In the genomic region with DNA sequence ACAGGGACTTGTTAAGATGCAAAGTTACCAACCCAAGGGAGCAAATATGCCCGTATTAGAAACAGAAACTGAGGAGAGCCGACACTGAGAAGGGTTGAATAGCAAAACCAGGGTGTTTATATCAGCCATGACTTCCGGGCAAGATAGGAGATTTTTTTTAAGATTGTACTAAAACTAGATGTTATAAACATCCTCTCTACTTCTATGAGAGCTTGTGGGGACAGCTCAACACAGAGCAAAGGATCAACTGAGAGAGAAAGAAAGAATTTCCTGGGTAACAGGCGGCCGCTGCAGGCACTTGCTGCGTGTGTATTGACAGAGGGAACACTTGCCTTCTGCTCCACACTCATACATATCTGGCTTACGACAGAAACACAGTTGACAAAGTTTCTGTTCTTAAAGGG, we compare ENCODE assay signal across 10 cellular contexts. TPM values are rescaled to one million over a fixed set of nuclear protein-coding genes. Genes with fewer than 3 reads are reported as not detected.
DNase-seq lines count a peak whose midpoint lies in the region; ATAC-seq and TF ChIP-seq lines count a peak whose summit lies in the region.
"Had no signal": no experiment of that assay in that cellular context is flagged by ENCODE, and none has a peak within 500 bp of the region (broad histone marks: within the 10 kb centered on the region; RNA-seq: fewer than 3 reads in every experiment).

No MANE protein-coding gene starts in this region.

- POLR2A ChIA-PET in activated B cell treated with CpG ODN at 0.5 μM for 24 hours (lab: Charles Lee) = interaction anchor here (0.6 to 1.8 kb wide), 3 partner anchors 24 to 49 kb away, joined by 3 to 8 read pairs (median 3); a partner anchor contains a TSS
- POLR2A ChIA-PET in naive thymus-derived CD4-positive, alpha-beta T cell (lab: Charles Lee) = interaction anchor here (1.3 to 2.6 kb wide), 2 partner anchors 31 to 48 kb away, joined by 4 to 20 read pairs; a partner anchor contains a TSS

- H3K4me3 ChIP-seq in naive thymus-derived CD4-positive, alpha-beta T cell (ENCODE audit: low read length) = peak overlapping the region; percentile 14
- H3K4me3 ChIP-seq in esophagus muscularis mucosa (peak overlapping the region in 2 of 4 donors; percentile 11 to 14), H7 (ENCODE audit: insufficient read depth, low read depth, low read length) (no peak overlapping the region)

- peaks cover 0 to 2% of the 10 kb centered on the region in 2 donors for H3K27me3 ChIP-seq in naive thymus-derived CD4-positive, alpha-beta T cell (ENCODE audit: control insufficient read depth in 2 of 2, insufficient read depth in 2 of 2, low read length in 2 of 2)
- H3K27me3 ChIP-seq in esophagus muscularis mucosa = no peaks in the 10 kb centered on the region
- H3K27me3 ChIP-seq in H7 (ENCODE audit: control insufficient read depth, insufficient read depth, low read length) = no peaks in the 10 kb centered on the region

- H3K36me3 Mint-ChIP-seq in activated B cell treated with CpG ODN at 0.5 μM for 24 hours (ENCODE audit: low read depth) = no peaks in the 10 kb centered on the region
- peaks cover 0 to 10% (median 5%) of the 10 kb centered on the region in 5 donors for H3K36me3 Mint-ChIP-seq in naive thymus-derived CD4-positive, alpha-beta T cell

- CTCF ChIA-PET in activated B cell treated with CpG ODN at 0.5 μM for 24 hours (lab: Charles Lee) = no interaction called here
- CTCF ChIA-PET in naive thymus-derived CD4-positive, alpha-beta T cell (lab: Charles Lee) = no interaction called here

- WGBS in esophagus muscularis mucosa = 61% methylated on average over 7 of the region's 7 CpGs

- intact Hi-C loops in activated B cell treated with CpG ODN at 0.5 μM for 24 hours (cut with micrococcal nuclease) = loop anchor here (1.0 to 5.0 kb wide), 4 partner anchors 10 to 73 kb away; a partner anchor contains a TSS
- intact Hi-C loops in naive thymus-derived CD4-positive, alpha-beta T cell (cut with micrococcal nuclease) = loop anchor here in 1 of 2 donors (2.0 kb wide), 1 partner anchor 48 kb away; a partner anchor contains a TSS
- intact Hi-C loops in esophagus muscularis mucosa (cut with DNase I) = no loop called here

- peak overlapping the region; percentile 87 for H3K27ac Mint-ChIP-seq in activated B cell treated with CpG ODN at 0.5 μM for 24 hours
- H3K27ac Mint-ChIP-seq in naive thymus-derived CD4-positive, alpha-beta T cell = peak overlapping the region; percentile 72 to 95 (median 79)
- H3K27ac Mint-ChIP-seq: nephron had no signal

- TF ChIP-seq CTCF in activated B cell treated with CpG ODN at 0.5 μM for 24 hours (IDR thresholded peaks at IDR 0.05) (no peak), esophagus muscularis mucosa (IDR thresholded peaks at IDR 0.05) (no peak)

- ATAC-seq in GM18861 (IDR thresholded peaks at IDR 0.05; ENCODE audit: unreplicated experiment) (peak; percentile 69), HG02642 (IDR thresholded peaks at IDR 0.05; ENCODE audit: poor library complexity, unreplicated experiment) (peak; percentile 68), activated B cell treated with CpG ODN at 0.5 μM for 24 hours (ENCODE audit: low read depth) (peak; percentile 57)
- peak; percentile 54 for ATAC-seq in naive thymus-derived CD4-positive, alpha-beta T cell

- no peaks in the 10 kb centered on the region for H3K36me3 ChIP-seq in naive thymus-derived CD4-positive, alpha-beta T cell (ENCODE audit: control insufficient read depth in 2 of 3, insufficient read depth in 3 of 3, low read length in 3 of 3)
- no peaks in the 10 kb centered on the region for H3K36me3 ChIP-seq in esophagus muscularis mucosa
- H3K36me3 ChIP-seq in H7 (replicated peaks; ENCODE audit: control insufficient read depth, insufficient read depth, low read length) = no peaks in the 10 kb centered on the region

- TF ChIP-seq EP300 in esophagus muscularis mucosa (IDR thresholded peaks at IDR 0.05) = no peak

- H3K4me3 Mint-ChIP-seq in activated B cell treated with CpG ODN at 0.5 μM for 24 hours = peak overlapping the region; percentile 63
- peak overlapping the region; percentile 42 to 78 (median 68) for H3K4me3 Mint-ChIP-seq in naive thymus-derived CD4-positive, alpha-beta T cell
- H3K4me3 Mint-ChIP-seq: nephron had no signal

- H3K9me3 Mint-ChIP-seq in activated B cell treated with CpG ODN at 0.5 μM for 24 hours = peaks cover 4% of the 10 kb centered on the region
- H3K9me3 Mint-ChIP-seq in naive thymus-derived CD4-positive, alpha-beta T cell = peaks cover 0 to 14% (median 6%) of the 10 kb centered on the region in 11 donors

- H3K27me3 Mint-ChIP-seq in activated B cell treated with CpG ODN at 0.5 μM for 24 hours = no peaks in the 10 kb centered on the region
- peaks cover 0 to 17% (median 5%) of the 10 kb centered on the region in 5 donors for H3K27me3 Mint-ChIP-seq in naive thymus-derived CD4-positive, alpha-beta T cell

- H3K27ac ChIP-seq in naive thymus-derived CD4-positive, alpha-beta T cell (ENCODE audit: low read depth, low read length) = peak overlapping the region; percentile 58
- peak overlapping the region in 2 of 4 donors; percentile 23 to 37 for H3K27ac ChIP-seq in esophagus muscularis mucosa (replicated peaks in 1 of 4)

- no peak for TF ChIP-seq POLR2A in esophagus muscularis mucosa (IDR thresholded peaks at IDR 0.05; ENCODE audit: low read depth)

- DNase-seq in activated B cell treated with CpG ODN at 0.5 μM for 24 hours = no peak
- DNase-seq in naive thymus-derived CD4-positive, alpha-beta T cell = peak in 5 of 9 donors; percentile 7 to 23 (median 14)
- no peak for DNase-seq in esophagus muscularis mucosa (ENCODE audit: extremely low spot score)
- no peak for DNase-seq in NK-92 (lab: John Stamatoyannopoulos, UW; ENCODE audit: unreplicated experiment)
- no peak for DNase-seq in amniotic stem cell (lab: John Stamatoyannopoulos, UW)
- DNase-seq in H7 = no peak
- DNase-seq: GDM1 had no signal

- no peaks in the 10 kb centered on the region for H3K9me3 ChIP-seq in naive thymus-derived CD4-positive, alpha-beta T cell (ENCODE audit: control insufficient read depth in 2 of 3, low read length in 3 of 3)
- no peaks in the 10 kb centered on the region for H3K9me3 ChIP-seq in esophagus muscularis mucosa

- H3K4me1 ChIP-seq in naive thymus-derived CD4-positive, alpha-beta T cell (ENCODE audit: control insufficient read depth in 2 of 2, insufficient read depth in 2 of 2, low read length in 2 of 2) = peaks cover 7 to 11% of the 10 kb centered on the region in 2 donors
- H3K4me1 ChIP-seq in esophagus muscularis mucosa = peaks cover 0 to 14% (median 10%) of the 10 kb centered on the region in 4 donors

- H3K4me1 Mint-ChIP-seq in activated B cell treated with CpG ODN at 0.5 μM for 24 hours = peaks cover 14% of the 10 kb centered on the region
- peaks cover 3 to 17% (median 9%) of the 10 kb centered on the region in 7 donors for H3K4me1 Mint-ChIP-seq in naive thymus-derived CD4-positive, alpha-beta T cell

RNA-seq across cellular contexts. Expression of a gene that starts 49.1 kb away (rescaled TPM):
- total RNA-seq in activated B cell treated with CpG ODN at 0.5 μM for 24 hours (96.5 and 102 TPM in 2 replicates), esophagus muscularis mucosa (10 to 100 TPM; 63.1 to 97.6 (median 70.7) TPM)
- total RNA-seq in naive thymus-derived CD4-positive, alpha-beta T cell = 100 to 1,000 TPM in 4 of 5 experiments, 10 to 100 TPM in 1; 57.5 to 139 (median 116) TPM
- polyA plus RNA-seq in naive thymus-derived CD4-positive, alpha-beta T cell = 10 to 100 TPM; 40.4 to 50.5 TPM
- total RNA-seq in H7 (2014; rRNA removed; shearing (Covaris generic)) = 12.7 and 22.7 TPM in 2 replicates

Comparison
In these comparisons a context has a peak if more than half of its experiments do, and no peak if none do; other contexts are left out.
1. DNase-seq: peak in naive thymus-derived CD4-positive, alpha-beta T cell (5 of 9); none in activated B cell treated with CpG ODN at 0.5 μM for 24 hours (single experiment), esophagus muscularis mucosa (single experiment), NK-92 (single experiment), amniotic stem cell (single experiment) and H7 (single experiment).
2. Peak in every context shown above with its lines, with median percentiles within 50 percentile points of each other: ATAC-seq.